In the genomic region with DNA sequence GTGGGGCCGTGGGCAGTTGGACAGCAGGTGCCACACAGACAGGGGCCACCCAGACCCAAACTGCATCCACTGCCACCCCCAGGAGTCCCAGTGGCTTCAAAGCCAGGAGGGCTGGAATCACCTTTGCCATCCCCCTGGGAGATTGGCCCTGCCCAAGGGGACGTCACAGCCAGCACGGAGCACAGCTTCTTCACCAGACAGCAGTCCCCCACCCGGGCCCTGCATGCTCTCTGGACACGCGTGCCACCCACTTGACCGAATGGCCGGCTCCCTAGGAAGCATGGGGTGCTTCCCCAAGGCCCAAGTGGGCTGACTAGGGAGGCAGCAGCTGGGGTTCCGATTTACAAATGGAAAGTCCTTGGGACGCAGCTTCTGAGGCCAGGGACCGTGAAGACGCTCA, we compare ENCODE assay signal across 27 cellular contexts. TPM values are rescaled to one million over a fixed set of nuclear protein-coding genes. Genes with fewer than 3 reads are reported as not detected.
DNase-seq lines count a peak whose midpoint lies in the region; ATAC-seq, FAIRE-seq and TF ChIP-seq lines count a peak whose summit lies in the region.
"Had no signal": no experiment of that assay in that cellular context is flagged by ENCODE, and none has a peak within 500 bp of the region (broad histone marks: within the 10 kb centered on the region; RNA-seq: fewer than 3 reads in every experiment).

No MANE protein-coding gene starts in this region.

- CTCF ChIA-PET in HepG2 (lab: Yijun Ruan, JAX; ENCODE audit: low intra/inter-chr PET ratio, low total read pairs), result no interaction called here

- TF ChIP-seq POLR2A in HepG2 (IDR thresholded peaks at IDR 0.05; ENCODE audit: insufficient read depth in 1 of 2, low read depth in 2 of 2, low read length in 2 of 2) (no peak), right lobe of liver (IDR thresholded peaks at IDR 0.05) (no peak)

- peak overlapping the region; percentile 23 for H3K4ac ChIP-seq in neuronal stem cell (ENCODE audit: low read length)

- intact Hi-C loops in HepG2 (cut with micrococcal nuclease; ENCODE audit: unreplicated experiment) (no loop called here), right lobe of liver (cut with DNase I) (no loop called here)

- POLR2A ChIA-PET in HepG2 (lab: Yijun Ruan, JAX), result no interaction called here

- no peak overlapping the region for H4K91ac ChIP-seq in neuronal stem cell (ENCODE audit: low read depth, low read length, poor library complexity)

- H3K9ac ChIP-seq in HepG2 (ENCODE audit: insufficient read depth, low read depth, low read length) (no peak overlapping the region), neuronal stem cell (ENCODE audit: low read depth, low read length, poor library complexity) (no peak overlapping the region)

- no peaks in the 10 kb centered on the region for H3K4me1 Mint-ChIP-seq in stimulated activated effector memory CD8-positive, alpha-beta T cell treated with anti-CD3 and anti-CD28 coated beads, Interleukin-12 subunit alpha, Interleukin-12 subunit beta, amount 100 ng/mL, for 72 hours
- H3K4me1 Mint-ChIP-seq: CD14-positive monocyte; CD4-positive, CD25-positive, alpha-beta regulatory T cell; CD8-positive, alpha-beta memory T cell had no signal

- in situ Hi-C loops in HepG2 (cut with HindIII; ENCODE audit: extremely low pct_ligation_motif_present, low pct_unique_long_range_greater_than_20kb), result no loop called here

- H3K9me3 ChIP-seq in HepG2 (ENCODE audit: low read length) (no peaks in the 10 kb centered on the region), right lobe of liver (no peaks in the 10 kb centered on the region), neuronal stem cell (replicated peaks in 1 of 2; ENCODE audit: control insufficient read depth in 2 of 2, insufficient read depth in 1 of 2, low read depth in 1 of 2, low read length in 2 of 2) (no peaks in the 10 kb centered on the region)
- H3K9me3 ChIP-seq: BE2C, BLaER1 had no signal

- DNase-seq in HepG2 (ENCODE audit: low spot score), result no peak
- no peak for DNase-seq in right lobe of liver
- no peak for DNase-seq in neuronal stem cell (ENCODE audit: low spot score)
- DNase-seq in stimulated activated effector memory CD8-positive, alpha-beta T cell treated with anti-CD3 and anti-CD28 coated beads, Interleukin-12 subunit alpha, Interleukin-12 subunit beta, amount 100 ng/mL, for 72 hours (ENCODE audit: low spot score in 2 of 2), result no peak
- DNase-seq in activated T-cell treated with anti-CD3 and anti-CD28 coated beads, Interleukin-2, amount 50 U/mL, for 48 hours, result no peak
- no peak for DNase-seq in glomerular visceral epithelial cell (ENCODE audit: extremely low spot score)
- DNase-seq: 8988T; ACHN; BE2C; C1 segment of cervical spinal cord; CD4-positive, alpha-beta memory T cell; CD4-positive, CD25-positive, alpha-beta regulatory T cell; CD8-positive, alpha-beta memory T cell; COR-L47; DMS 273 treated with DMSO at 0.1 percent for 48 hours; DMS153; DMS53; DMS79; DND-41; EL; GDM1 had no signal

- no peak overlapping the region for H2BK120ac ChIP-seq in neuronal stem cell (ENCODE audit: low read depth, low read length)

- H2BK15ac ChIP-seq in neuronal stem cell (ENCODE audit: low read length), result no peak overlapping the region

- H3K4me3 ChIP-seq in HepG2 (replicated peaks in 1 of 3; ENCODE audit: insufficient read depth in 1 of 3, low read depth in 2 of 3, low read length in 3 of 3) (no peak overlapping the region), right lobe of liver (no peak overlapping the region), neuronal stem cell (ENCODE audit: low read length in 2 of 2) (no peak overlapping the region)
- H3K4me3 ChIP-seq: BLaER1, GM12878 had no signal

- H3K23ac ChIP-seq in neuronal stem cell (ENCODE audit: low read depth, low read length, poor library complexity), result peak overlapping the region; percentile 65

- TF ChIP-seq RAD21 in HepG2 (CRISPR knock-in tag; IDR thresholded peaks at IDR 0.05), result no peak

- FAIRE-seq in HepG2 (lab: Jason Lieb, UNC), result no peak
- FAIRE-seq: A204.1, GM12878, GM12892, GM18507 had no signal

- no peaks in the 10 kb centered on the region for H3K79me2 ChIP-seq in HepG2 (ENCODE audit: insufficient read depth, low read length)

- H3K14ac ChIP-seq in neuronal stem cell (ENCODE audit: low read length), result no peak overlapping the region

- H2BK5ac ChIP-seq in neuronal stem cell (ENCODE audit: low read length), result no peak overlapping the region

- no peak overlapping the region for H2AFZ ChIP-seq in HepG2 (ENCODE audit: low read length)
- H2AFZ ChIP-seq in neuronal stem cell (ENCODE audit: low read length), result no peak overlapping the region

- no peak overlapping the region for H3K18ac ChIP-seq in neuronal stem cell (ENCODE audit: low read length)

- H3K27ac ChIP-seq in HepG2 (ENCODE audit: extremely low read length, insufficient read depth, low read length), result no peak overlapping the region
- H3K27ac ChIP-seq in right lobe of liver, result no peak overlapping the region
- no peak overlapping the region for H3K27ac ChIP-seq in neuronal stem cell (replicated peaks; ENCODE audit: low read length)
- H3K27ac ChIP-seq: BLaER1 had no signal

- H3K36me3 ChIP-seq in HepG2 (replicated peaks in 1 of 2; ENCODE audit: control insufficient read depth in 1 of 2, insufficient read depth in 2 of 2, low read length in 2 of 2) (peaks cover 34 to 62% of the 10 kb centered on the region in 2 experiments; a peak in 4 of 5 replicates), right lobe of liver (peaks cover 0 to 32% (median 14%) of the 10 kb centered on the region in 4 donors), neuronal stem cell (replicated peaks in 1 of 2; ENCODE audit: control insufficient read depth in 2 of 2, insufficient read depth in 2 of 2, low read length in 2 of 2) (peaks cover 39 to 80% of the 10 kb centered on the region in 2 donors)

- no peak for TF ChIP-seq CTCF in HepG2 (CRISPR knock-in tag; IDR thresholded peaks at IDR 0.05)
- no peak for TF ChIP-seq CTCF in right lobe of liver (IDR thresholded peaks at IDR 0.05)

- peaks cover 92% of the 10 kb centered on the region for H3K36me3 Mint-ChIP-seq in stimulated activated effector memory CD8-positive, alpha-beta T cell treated with anti-CD3 and anti-CD28 coated beads, Interleukin-12 subunit alpha, Interleukin-12 subunit beta, amount 100 ng/mL, for 72 hours

- no peak overlapping the region for H2AK5ac ChIP-seq in neuronal stem cell (ENCODE audit: low read depth, low read length)

- H3K27ac Mint-ChIP-seq in stimulated activated effector memory CD8-positive, alpha-beta T cell treated with anti-CD3 and anti-CD28 coated beads, Interleukin-12 subunit alpha, Interleukin-12 subunit beta, amount 100 ng/mL, for 72 hours, result peak overlapping the region; percentile 29
- H3K27ac Mint-ChIP-seq: CD4-positive, alpha-beta memory T cell; CD4-positive, CD25-positive, alpha-beta regulatory T cell; CD8-positive, alpha-beta memory T cell had no signal

- H3K4me2 ChIP-seq in HepG2 (ENCODE audit: low read depth, low read length), result no peak overlapping the region
- no peak overlapping the region for H3K4me2 ChIP-seq in neuronal stem cell (ENCODE audit: insufficient read depth, low read length, poor library complexity, severe bottlenecking)
- H3K4me2 ChIP-seq: BLaER1 had no signal

- H3K27me3 ChIP-seq in HepG2 (ENCODE audit: control insufficient read depth in 1 of 2, insufficient read depth in 2 of 2, low read length in 2 of 2), result no peaks in the 10 kb centered on the region
- no peaks in the 10 kb centered on the region for H3K27me3 ChIP-seq in right lobe of liver
- H3K27me3 ChIP-seq in neuronal stem cell (ENCODE audit: control insufficient read depth in 3 of 3, insufficient read depth in 3 of 3, low read depth in 1 of 3, low read length in 3 of 3), result no peaks in the 10 kb centered on the region
- H3K27me3 ChIP-seq: BE2C, BLaER1 had no signal

- H3K4me3 Mint-ChIP-seq in stimulated activated effector memory CD8-positive, alpha-beta T cell treated with anti-CD3 and anti-CD28 coated beads, Interleukin-12 subunit alpha, Interleukin-12 subunit beta, amount 100 ng/mL, for 72 hours, result no peak overlapping the region
- H3K4me3 Mint-ChIP-seq: CD14-positive monocyte; CD4-positive, alpha-beta memory T cell; CD4-positive, CD25-positive, alpha-beta regulatory T cell; CD8-positive, alpha-beta memory T cell had no signal

- BruUV-seq in HepG2 (replicated peaks; lab: Mats Ljungman, UMichigan), result no TSS peak

- no peak for TF ChIP-seq EP300 in HepG2 (IDR thresholded peaks at IDR 0.05; ENCODE audit: low read depth in 2 of 2, low read length in 2 of 2)
- TF ChIP-seq EP300 in HepG2 (CRISPR knock-in tag; IDR thresholded peaks at IDR 0.05; ENCODE audit: borderline replicate concordance), result no peak

- 91% methylated on average over 4 of the region's 12 CpGs for WGBS in HepG2 (ENCODE audit: low lambda C conversion rate)
- no CpG with 5 or more reads among the region's 12 CpGs for WGBS in right lobe of liver (ENCODE audit: insufficient coverage, low coverage, low lambda C conversion rate, missing lambda C conversion rate)
- no CpG with 5 or more reads among the region's 12 CpGs for WGBS in neuronal stem cell (ENCODE audit: extremely low coverage in 2 of 2, insufficient read length in 2 of 2, insufficient replicate concordance in 1 of 2), 2 donors

- no peak overlapping the region for H2BK12ac ChIP-seq in neuronal stem cell (ENCODE audit: low read length)

- no peak overlapping the region for H4K8ac ChIP-seq in neuronal stem cell (ENCODE audit: low read depth, low read length)

- no peaks in the 10 kb centered on the region for H3K9me3 Mint-ChIP-seq in stimulated activated effector memory CD8-positive, alpha-beta T cell treated with anti-CD3 and anti-CD28 coated beads, Interleukin-12 subunit alpha, Interleukin-12 subunit beta, amount 100 ng/mL, for 72 hours
- H3K9me3 Mint-ChIP-seq: CD14-positive monocyte; CD4-positive, alpha-beta memory T cell; CD4-positive, CD25-positive, alpha-beta regulatory T cell; CD8-positive, alpha-beta memory T cell had no signal

- no peaks in the 10 kb centered on the region for H4K20me1 ChIP-seq in HepG2 (ENCODE audit: insufficient read depth, low read length)

- no peaks in the 10 kb centered on the region for H3K4me1 ChIP-seq in HepG2 (ENCODE audit: insufficient read depth, low read length)
- no peaks in the 10 kb centered on the region for H3K4me1 ChIP-seq in right lobe of liver
- H3K4me1 ChIP-seq in neuronal stem cell (ENCODE audit: control insufficient read depth in 2 of 2, insufficient read depth in 1 of 2, low read depth in 1 of 2, low read length in 2 of 2), result no peaks in the 10 kb centered on the region
- H3K4me1 ChIP-seq: BE2C, BLaER1 had no signal

- H3K79me1 ChIP-seq in neuronal stem cell (ENCODE audit: low read depth, low read length), result peaks cover 6% of the 10 kb centered on the region

- ATAC-seq in HepG2, result no peak
- ATAC-seq in right lobe of liver, result no peak
- no peak for ATAC-seq in stimulated activated effector memory CD8-positive, alpha-beta T cell treated with anti-CD3 and anti-CD28 coated beads, Interleukin-12 subunit alpha, Interleukin-12 subunit beta, amount 100 ng/mL, for 72 hours
- ATAC-seq: GM12878 had no signal

RNA-seq across cellular contexts. Expression of gene DHX37, which starts 17.3 kb away (rescaled TPM):
- total RNA-seq in HepG2 (2016; rRNA removed; fragmentation: Illumina TruSeq; extraction: Trizol) (19.4 and 20.9 TPM in 2 replicates), right lobe of liver (1 to 10 TPM; 5.2 to 8.7 (median 7.1) TPM)
- total RNA-seq in HepG2 (2016; cell fraction: cytosol; rRNA removed; fragmentation: Illumina TruSeq; extraction: Trizol; ENCODE audit: low read depth), result 3.8 and 4.4 TPM in 2 replicates
- total RNA-seq in HepG2 (2016; cell fraction: insoluble cytoplasmic fraction; rRNA removed; fragmentation: Illumina TruSeq; extraction: Trizol), result 14.2 and 21.8 TPM in 2 replicates
- 8.0 TPM in 2 replicates for total RNA-seq in HepG2 (2016; cell fraction: membrane; rRNA removed; fragmentation: Illumina TruSeq; extraction: Trizol)
- 18.7 and 19.6 TPM in 2 replicates for total RNA-seq in HepG2 (2016; cell fraction: nucleus; rRNA removed; fragmentation: Illumina TruSeq; extraction: Trizol)
- polyA plus RNA-seq in HepG2 (2011; rRNA removed), result 6.0 and 7.6 TPM in 2 replicates
- 3.9 and 5.3 TPM in 2 replicates for polyA plus RNA-seq in HepG2 (2011; cell fraction: cytosol; rRNA removed)
- polyA plus RNA-seq in HepG2 (2011; cell fraction: nucleus; rRNA removed), result 26.9 and 32.7 TPM in 2 replicates
- 7.8 and 12.7 TPM in 2 replicates for polyA plus RNA-seq in HepG2 (2012)
- 1.3 TPM in 2 replicates for polyA plus RNA-seq in HepG2 (2016; cell fraction: cytosol; fragmentation: Illumina TruSeq; extraction: Trizol; ENCODE audit: low read depth)
- 13.2 and 17.5 TPM in 2 replicates for polyA plus RNA-seq in HepG2 (2016; cell fraction: insoluble cytoplasmic fraction; fragmentation: Illumina TruSeq; extraction: Trizol; ENCODE audit: low read depth)
- 2.9 and 3.7 TPM in 2 replicates for polyA plus RNA-seq in HepG2 (2016; cell fraction: membrane; fragmentation: Illumina TruSeq; extraction: Trizol; ENCODE audit: low read depth)
- 36.0 and 38.0 TPM in 2 replicates for polyA plus RNA-seq in HepG2 (2016; cell fraction: nucleus; fragmentation: Illumina TruSeq; extraction: Trizol; ENCODE audit: insufficient read depth, low read depth)
- polyA minus RNA-seq in HepG2 (2011; rRNA and poly(A)+ RNA removed; ENCODE audit: low replicate concordance), result 23.1 and 33.6 TPM in 2 replicates
- polyA minus RNA-seq in HepG2 (2011; cell fraction: cytosol; rRNA and poly(A)+ RNA removed), result 9.8 and 11.1 TPM in 2 replicates
- 11.6 and 13.4 TPM in 2 replicates for polyA minus RNA-seq in HepG2 (2011; cell fraction: nucleus; rRNA and poly(A)+ RNA removed)
- polyA plus RNA-seq in neuronal stem cell (2013, experiment 1 of 2), result 5.1 TPM
- polyA plus RNA-seq in neuronal stem cell (2013, experiment 2 of 2), result 5.0 TPM

RNA-seq across cellular contexts. Expression of gene BRI3BP, which starts 21.8 kb away (rescaled TPM):
- total RNA-seq in HepG2 (2016; rRNA removed; fragmentation: Illumina TruSeq; extraction: Trizol), result 17.6 and 21.1 TPM in 2 replicates
- 5.0 and 5.2 TPM in 2 replicates for total RNA-seq in HepG2 (2016; cell fraction: cytosol; rRNA removed; fragmentation: Illumina TruSeq; extraction: Trizol; ENCODE audit: low read depth)
- total RNA-seq in HepG2 (2016; cell fraction: insoluble cytoplasmic fraction; rRNA removed; fragmentation: Illumina TruSeq; extraction: Trizol), result 16.5 and 21.3 TPM in 2 replicates
- 14.9 and 15.7 TPM in 2 replicates for total RNA-seq in HepG2 (2016; cell fraction: membrane; rRNA removed; fragmentation: Illumina TruSeq; extraction: Trizol)
- total RNA-seq in HepG2 (2016; cell fraction: nucleus; rRNA removed; fragmentation: Illumina TruSeq; extraction: Trizol), result 15.9 and 20.4 TPM in 2 replicates
- polyA plus RNA-seq in HepG2 (2011; rRNA removed), result 6.4 and 7.5 TPM in 2 replicates
- 6.3 and 6.6 TPM in 2 replicates for polyA plus RNA-seq in HepG2 (2011; cell fraction: cytosol; rRNA removed)
- polyA plus RNA-seq in HepG2 (2011; cell fraction: nucleus; rRNA removed), result 2.9 and 3.0 TPM in 2 replicates
- 6.1 and 7.2 TPM in 2 replicates for polyA plus RNA-seq in HepG2 (2012)
- 4.9 and 5.3 TPM in 2 replicates for polyA plus RNA-seq in HepG2 (2016; cell fraction: cytosol; fragmentation: Illumina TruSeq; extraction: Trizol; ENCODE audit: low read depth)
- 13.2 and 14.3 TPM in 2 replicates for polyA plus RNA-seq in HepG2 (2016; cell fraction: insoluble cytoplasmic fraction; fragmentation: Illumina TruSeq; extraction: Trizol; ENCODE audit: low read depth)
- 9.2 TPM in 2 replicates for polyA plus RNA-seq in HepG2 (2016; cell fraction: membrane; fragmentation: Illumina TruSeq; extraction: Trizol; ENCODE audit: low read depth)
- 20.9 and 21.2 TPM in 2 replicates for polyA plus RNA-seq in HepG2 (2016; cell fraction: nucleus; fragmentation: Illumina TruSeq; extraction: Trizol; ENCODE audit: insufficient read depth, low read depth)
- polyA minus RNA-seq in HepG2 (2011; rRNA and poly(A)+ RNA removed; ENCODE audit: low replicate concordance), result 14.9 and 34.8 TPM in 2 replicates
- polyA minus RNA-seq in HepG2 (2011; cell fraction: cytosol; rRNA and poly(A)+ RNA removed), result 10.7 and 11.1 TPM in 2 replicates
- polyA minus RNA-seq in HepG2 (2011; cell fraction: nucleus; rRNA and poly(A)+ RNA removed), result 5.8 and 6.5 TPM in 2 replicates
- total RNA-seq in right lobe of liver, result 10 to 100 TPM in 2 of 6 experiments, 1 to 10 TPM in 4; 4.7 to 11.4 (median 6.7) TPM
- 4.2 TPM for polyA plus RNA-seq in neuronal stem cell (2013, experiment 1 of 2)
- polyA plus RNA-seq in neuronal stem cell (2013, experiment 2 of 2), result 4.2 TPM

RNA-seq across cellular contexts. Expression of gene UBC, which starts 57.2 kb away (rescaled TPM):
- total RNA-seq in HepG2 (2016; rRNA removed; fragmentation: Illumina TruSeq; extraction: Trizol) (805 and 1,167 TPM in 2 replicates), right lobe of liver (1,000 to 10,000 TPM in 1 of 6 experiments, 100 to 1,000 TPM in 5; 390 to 1,023 (median 604) TPM)
- 330 and 384 TPM in 2 replicates for total RNA-seq in HepG2 (2016; cell fraction: cytosol; rRNA removed; fragmentation: Illumina TruSeq; extraction: Trizol; ENCODE audit: low read depth)
- total RNA-seq in HepG2 (2016; cell fraction: insoluble cytoplasmic fraction; rRNA removed; fragmentation: Illumina TruSeq; extraction: Trizol), result 802 and 1,160 TPM in 2 replicates
- 388 and 438 TPM in 2 replicates for total RNA-seq in HepG2 (2016; cell fraction: membrane; rRNA removed; fragmentation: Illumina TruSeq; extraction: Trizol)
- 473 and 495 TPM in 2 replicates for total RNA-seq in HepG2 (2016; cell fraction: nucleus; rRNA removed; fragmentation: Illumina TruSeq; extraction: Trizol)
- 1,432 and 1,529 TPM in 2 replicates for polyA plus RNA-seq in HepG2 (2011; rRNA removed)
- polyA plus RNA-seq in HepG2 (2011; cell fraction: cytosol; rRNA removed), result 1,350 and 1,708 TPM in 2 replicates
- polyA plus RNA-seq in HepG2 (2011; cell fraction: nucleus; rRNA removed), result 541 and 721 TPM in 2 replicates
- polyA plus RNA-seq in HepG2 (2012), result 920 and 1,315 TPM in 2 replicates
- 299 and 343 TPM in 2 replicates for polyA plus RNA-seq in HepG2 (2016; cell fraction: cytosol; fragmentation: Illumina TruSeq; extraction: Trizol; ENCODE audit: low read depth)
- 1,055 and 1,063 TPM in 2 replicates for polyA plus RNA-seq in HepG2 (2016; cell fraction: insoluble cytoplasmic fraction; fragmentation: Illumina TruSeq; extraction: Trizol; ENCODE audit: low read depth)
- 279 and 340 TPM in 2 replicates for polyA plus RNA-seq in HepG2 (2016; cell fraction: membrane; fragmentation: Illumina TruSeq; extraction: Trizol; ENCODE audit: low read depth)
- 688 and 691 TPM in 2 replicates for polyA plus RNA-seq in HepG2 (2016; cell fraction: nucleus; fragmentation: Illumina TruSeq; extraction: Trizol; ENCODE audit: insufficient read depth, low read depth)
- 531 and 665 TPM in 2 replicates for polyA minus RNA-seq in HepG2 (2011; rRNA and poly(A)+ RNA removed; ENCODE audit: low replicate concordance)
- 412 and 617 TPM in 2 replicates for polyA minus RNA-seq in HepG2 (2011; cell fraction: cytosol; rRNA and poly(A)+ RNA removed)
- 99.5 and 162 TPM in 2 replicates for polyA minus RNA-seq in HepG2 (2011; cell fraction: nucleus; rRNA and poly(A)+ RNA removed)
- 841 TPM for polyA plus RNA-seq in neuronal stem cell (2013, experiment 1 of 2)
- polyA plus RNA-seq in neuronal stem cell (2013, experiment 2 of 2), result 847 TPM
